In the genomic region with DNA sequence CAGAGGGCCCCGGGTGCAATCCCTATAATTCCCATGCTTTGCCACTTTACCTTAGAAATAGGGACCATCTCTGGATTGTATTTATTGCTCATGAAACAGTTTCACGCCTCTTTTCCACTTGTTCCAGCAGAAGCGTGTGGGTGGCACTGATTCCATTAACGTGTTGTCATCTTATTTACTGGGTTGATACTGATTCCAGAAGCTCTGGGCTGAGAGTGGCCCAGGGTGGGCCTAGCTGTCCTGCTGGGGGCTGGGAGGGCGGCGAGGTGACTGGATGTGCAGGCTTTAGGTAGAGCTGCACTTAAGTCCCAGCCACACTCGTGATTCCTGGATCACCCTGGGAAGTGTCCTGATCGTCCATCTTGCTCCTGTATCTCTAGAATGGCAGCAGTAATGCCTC, we compare ENCODE assay signal across 34 cellular contexts.
"Had no signal": no experiment of that assay in that cellular context is flagged by ENCODE, and none has a peak within 500 bp of the region (broad histone marks: within the 10 kb centered on the region; RNA-seq: fewer than 3 reads in every experiment).

No MANE protein-coding gene starts in this region.

- H3K9me3 ChIP-seq: ascending aorta, breast epithelium, esophagus muscularis mucosa, gastrocnemius medialis had no signal

- H3K27ac Mint-ChIP-seq: activated B cell treated with CpG ODN at 0.5 μM for 24 hours; activated CD8-positive, alpha-beta T cell treated with anti-CD3 and anti-CD28 coated beads for 36 hours; activated naive CD4-positive, alpha-beta T cell treated with anti-CD3 and anti-CD28 coated beads, Interleukin-2, amount 10 ng/mL, durations not matched to agents 7 days and 5 days; activated naive CD8-positive, alpha-beta T cell treated with anti-CD3 and anti-CD28 coated beads, Interleukin-2, amount 10 ng/mL, durations not matched to agents 7 days and 5 days; activated T-cell treated with anti-CD3 and anti-CD28 coated beads, Interleukin-2, amount 50 U/mL, for 24 hours; activated T-cell treated with anti-CD3 and anti-CD28 coated beads, Interleukin-2, amount 50 U/mL, for 72 hours; brain; effector memory CD8-positive, alpha-beta T cell; T-cell; T-helper 1 cell treated with Interleukin-12 subunit alpha and Interleukin-12 subunit beta and Interleukin-4 antibody, amounts not matched to agents 30 μg/mL and 1 μg/mL, for 36 hours had no signal

- H3K27me3 ChIP-seq: ascending aorta, foreskin keratinocyte had no signal

- H3K27ac ChIP-seq: ascending aorta, breast epithelium, cardiac muscle cell, esophagus muscularis mucosa, foreskin keratinocyte, gastrocnemius medialis, WERI-Rb-1 had no signal

- H3K36me3 ChIP-seq: ascending aorta, breast epithelium, cardiac muscle cell, esophagus muscularis mucosa, gastrocnemius medialis, WERI-Rb-1 had no signal

- ATAC-seq: activated CD4-positive, CD25-positive, alpha-beta regulatory T cell treated with anti-CD3 and anti-CD28 coated beads, Interleukin-2, amount 50 U/mL, for 24 hours; activated CD8-positive, alpha-beta T cell treated with anti-CD3 and anti-CD28 coated beads for 36 hours; activated naive CD4-positive, alpha-beta T cell treated with anti-CD3 and anti-CD28 coated beads, Interleukin-2, amount 50 U/mL, for 72 hours; activated T-cell treated with anti-CD3 and anti-CD28 coated beads, Interleukin-2, amount 50 U/mL, for 72 hours; effector memory CD8-positive, alpha-beta T cell; foreskin keratinocyte; gastrocnemius medialis; T-cell had no signal

- DNase-seq: activated B cell treated with CpG ODN at 0.5 μM for 24 hours; activated CD4-positive, alpha-beta T cell treated with anti-CD3 and anti-CD28 coated beads for 48 hours; activated CD4-positive, alpha-beta T cell treated with anti-CD3 and anti-CD28 coated beads, Interleukin-2, amount 50 U/mL, for 1 hour; activated CD4-positive, alpha-beta T cell treated with anti-CD3 and anti-CD28 coated beads, Interleukin-2, amount 50 U/mL, for 48 hours; activated CD8-positive, alpha-beta memory T cell treated with anti-CD3 and anti-CD28 coated beads, Interleukin-2, amount 50 U/mL, for 48 hours; activated CD8-positive, alpha-beta T cell treated with anti-CD3 and anti-CD28 coated beads for 36 hours; activated gamma-delta T cell; activated naive CD4-positive, alpha-beta T cell; activated naive CD4-positive, alpha-beta T cell treated with anti-CD3 and anti-CD28 coated beads, Interleukin-2, amount 10 ng/mL, durations not matched to agents 7 days and 5 days; activated naive CD8-positive, alpha-beta T cell treated with anti-CD3 and anti-CD28 coated beads, Interleukin-2, amount 10 ng/mL, durations not matched to agents 7 days and 5 days; activated T-cell treated with anti-CD3 and anti-CD28 coated beads for 4 hours; activated T-cell treated with anti-CD3 and anti-CD28 coated beads, Interleukin-2, amount 50 U/mL, for 24 hours; activated T-cell treated with anti-CD3 and anti-CD28 coated beads, Interleukin-2, amount 50 U/mL, for 72 hours; cortex of kidney; dermis blood vessel endothelial cell; effector CD4-positive, alpha-beta T cell; effector memory CD8-positive, alpha-beta T cell; erythroblast; foreskin keratinocyte; gastrocnemius medialis; glutamatergic neuron; SW 1271; T-cell; T1000; WERI-Rb-1 had no signal

- H3K9me3 Mint-ChIP-seq: activated B cell treated with CpG ODN at 0.5 μM for 24 hours; activated CD8-positive, alpha-beta T cell treated with anti-CD3 and anti-CD28 coated beads for 36 hours; activated naive CD4-positive, alpha-beta T cell treated with anti-CD3 and anti-CD28 coated beads, Interleukin-2, amount 10 ng/mL, durations not matched to agents 7 days and 5 days; activated naive CD4-positive, alpha-beta T cell treated with anti-CD3 and anti-CD28 coated beads, Interleukin-2, amount 50 U/mL, for 72 hours; activated naive CD8-positive, alpha-beta T cell treated with anti-CD3 and anti-CD28 coated beads, Interleukin-2, amount 10 ng/mL, durations not matched to agents 7 days and 5 days; activated T-cell treated with anti-CD3 and anti-CD28 coated beads, Interleukin-2, amount 50 U/mL, for 24 hours; activated T-cell treated with anti-CD3 and anti-CD28 coated beads, Interleukin-2, amount 50 U/mL, for 72 hours; brain; central memory CD8-positive, alpha-beta T cell; effector memory CD8-positive, alpha-beta T cell; T-cell; T-helper 1 cell treated with Interleukin-12 subunit alpha and Interleukin-12 subunit beta and Interleukin-4 antibody, amounts not matched to agents 30 μg/mL and 1 μg/mL, for 36 hours had no signal

- H3K4me3 Mint-ChIP-seq: activated B cell treated with CpG ODN at 0.5 μM for 24 hours; activated CD8-positive, alpha-beta T cell treated with anti-CD3 and anti-CD28 coated beads for 36 hours; activated naive CD4-positive, alpha-beta T cell treated with anti-CD3 and anti-CD28 coated beads, Interleukin-2, amount 10 ng/mL, durations not matched to agents 7 days and 5 days; activated naive CD8-positive, alpha-beta T cell treated with anti-CD3 and anti-CD28 coated beads, Interleukin-2, amount 10 ng/mL, durations not matched to agents 7 days and 5 days; activated T-cell treated with anti-CD3 and anti-CD28 coated beads, Interleukin-2, amount 50 U/mL, for 24 hours; activated T-cell treated with anti-CD3 and anti-CD28 coated beads, Interleukin-2, amount 50 U/mL, for 72 hours; brain; central memory CD8-positive, alpha-beta T cell; effector memory CD8-positive, alpha-beta T cell; T-cell; T-helper 1 cell treated with Interleukin-12 subunit alpha and Interleukin-12 subunit beta and Interleukin-4 antibody, amounts not matched to agents 30 μg/mL and 1 μg/mL, for 36 hours had no signal

- H3K4me1 ChIP-seq: ascending aorta, breast epithelium, esophagus muscularis mucosa, foreskin keratinocyte, gastrocnemius medialis had no signal

- H3K36me3 Mint-ChIP-seq: activated naive CD4-positive, alpha-beta T cell treated with anti-CD3 and anti-CD28 coated beads, Interleukin-2, amount 10 ng/mL, durations not matched to agents 7 days and 5 days; activated naive CD4-positive, alpha-beta T cell treated with anti-CD3 and anti-CD28 coated beads, Interleukin-2, amount 50 U/mL, for 72 hours; activated naive CD8-positive, alpha-beta T cell treated with anti-CD3 and anti-CD28 coated beads, Interleukin-2, amount 10 ng/mL, durations not matched to agents 7 days and 5 days; brain; T-cell had no signal

- H3K4me1 Mint-ChIP-seq: activated B cell treated with CpG ODN at 0.5 μM for 24 hours; activated naive CD4-positive, alpha-beta T cell treated with anti-CD3 and anti-CD28 coated beads, Interleukin-2, amount 10 ng/mL, durations not matched to agents 7 days and 5 days; activated naive CD8-positive, alpha-beta T cell treated with anti-CD3 and anti-CD28 coated beads, Interleukin-2, amount 10 ng/mL, durations not matched to agents 7 days and 5 days; central memory CD8-positive, alpha-beta T cell; T-cell had no signal

- H3K4me3 ChIP-seq: ascending aorta, breast epithelium, cardiac muscle cell, esophagus muscularis mucosa, gastrocnemius medialis had no signal

- H3K27me3 Mint-ChIP-seq: activated B cell treated with CpG ODN at 0.5 μM for 24 hours; activated CD8-positive, alpha-beta T cell treated with anti-CD3 and anti-CD28 coated beads for 36 hours; activated naive CD4-positive, alpha-beta T cell treated with anti-CD3 and anti-CD28 coated beads, Interleukin-2, amount 10 ng/mL, durations not matched to agents 7 days and 5 days; activated naive CD8-positive, alpha-beta T cell treated with anti-CD3 and anti-CD28 coated beads, Interleukin-2, amount 10 ng/mL, durations not matched to agents 7 days and 5 days had no signal
